In genomic region chr2:121218386-121218938, GRCh38 we compare ENCODE assay signal across 28 cellular contexts.
"Had no signal": no experiment of that assay in that cellular context is flagged by ENCODE, and none has a peak within 500 bp of the region (broad histone marks: within the 10 kb centered on the region; RNA-seq: fewer than 3 reads in every experiment).

No MANE protein-coding gene starts in this region.

- H3K27me3 ChIP-seq: SJCRH30 had no signal

- H3K9ac ChIP-seq: KMS-11 had no signal

- H2AFZ ChIP-seq: PC-9 had no signal

- H3K4me3 ChIP-seq: PC-9, SJCRH30, SK-N-MC had no signal

- H3K4me2 ChIP-seq: KMS-11, PC-9 had no signal

- DNase-seq: activated CD4-positive, alpha-beta memory T cell treated with anti-CD3 and anti-CD28 coated beads, Interleukin-2, amount 10 ng/mL, durations not matched to agents 7 days and 5 days; activated CD4-positive, alpha-beta T cell treated with anti-CD3 and anti-CD28 coated beads for 1 hour; activated CD4-positive, alpha-beta T cell treated with anti-CD3 and anti-CD28 coated beads for 48 hours; activated CD4-positive, CD25-positive, alpha-beta regulatory T cell; activated CD8-positive, alpha-beta memory T cell treated with anti-CD3 and anti-CD28 coated beads for 24 hours; activated CD8-positive, alpha-beta memory T cell treated with anti-CD3 and anti-CD28 coated beads, Interleukin-2, amount 10 ng/mL, durations not matched to agents 7 days and 5 days; activated CD8-positive, alpha-beta memory T cell treated with anti-CD3 and anti-CD28 coated beads, Interleukin-2, amount 50 U/mL, for 48 hours; activated effector memory CD4-positive, alpha-beta T cell treated with Interleukin-2 at 50 U/mL for 16 hours; activated naive CD4-positive, alpha-beta T cell treated with anti-CD3 and anti-CD28 coated beads, Interleukin-2, amount 10 ng/mL, durations not matched to agents 7 days and 5 days; activated naive CD8-positive, alpha-beta T cell treated with anti-CD3 and anti-CD28 coated beads, Interleukin-2, amount 50 U/mL, for 24 hours; activated T-cell treated with anti-CD3 and anti-CD28 coated beads, Interleukin-2, amount 50 U/mL, for 48 hours; anterior cingulate cortex; central memory CD4-positive, alpha-beta T cell; MM.1S; MV-4-11; NCI-H1105; NCI-H1417 treated with DMSO at 0.1 percent for 48 hours; NCI-H187 treated with DMSO at 0.1 percent for 48 hours; NCI-H2081 treated with DMSO at 0.1 percent for 48 hours; NCI-H345; NCI-H524 treated with DMSO at 0.1 percent for 48 hours; PC-9; SHP77; SJCRH30; T1000; WERI-Rb-1 had no signal

- H3K27ac ChIP-seq: KMS-11, PC-9, SJCRH30, SK-N-MC, WERI-Rb-1 had no signal

- H3K36me3 ChIP-seq: SJCRH30 had no signal

- ATAC-seq: activated CD8-positive, alpha-beta memory T cell treated with anti-CD3 and anti-CD28 coated beads, Interleukin-2, amount 10 ng/mL, durations not matched to agents 7 days and 5 days; activated naive CD8-positive, alpha-beta T cell treated with anti-CD3 and anti-CD28 coated beads, Interleukin-2, amount 50 U/mL, for 24 hours had no signal

- H3K4me1 ChIP-seq: SJCRH30 had no signal

- H3K9me3 ChIP-seq: SJCRH30 had no signal
